11 cellular contexts compared by ENCODE assay signal in genomic region chr4:176270669-176271068, GRCh38. TPM values are rescaled to one million over a fixed set of nuclear protein-coding genes. Genes with fewer than 3 reads are reported as not detected.
DNase-seq lines count a peak whose midpoint lies in the region; ATAC-seq, FAIRE-seq and TF ChIP-seq lines count a peak whose summit lies in the region.
"Had no signal": no experiment of that assay in that cellular context is flagged by ENCODE, and none has a peak within 500 bp of the region (broad histone marks: within the 10 kb centered on the region; RNA-seq: fewer than 3 reads in every experiment).

No MANE protein-coding gene starts in this region.

- H3K9ac ChIP-seq in kidney (ENCODE audit: low read length in 2 of 2) = no peak overlapping the region
- H3K9ac ChIP-seq: parathyroid adenoma had no signal

- peak; percentile 32 to 58; a peak in 2 of 5 replicates for TF ChIP-seq EP300 in A549 (IDR thresholded peaks at IDR 0.05)

- H3K36me3 ChIP-seq in RWPE2 (ENCODE audit: low read depth) = no peaks in the 10 kb centered on the region
- no peaks in the 10 kb centered on the region for H3K36me3 ChIP-seq in kidney (ENCODE audit: control insufficient read depth in 1 of 2, insufficient read depth in 2 of 2, low read length in 2 of 2)
- no peaks in the 10 kb centered on the region for H3K36me3 ChIP-seq in right atrium auricular region

- peak overlapping the region; percentile 66 to 79 for H3K27ac ChIP-seq in A549
- H3K27ac ChIP-seq in RWPE2 (ENCODE audit: poor library complexity, severe bottlenecking) = peak overlapping the region; percentile 98
- H3K27ac ChIP-seq in kidney (ENCODE audit: low read depth in 2 of 2, low read length in 2 of 2) = no peak overlapping the region
- H3K27ac ChIP-seq in right atrium auricular region = no peak overlapping the region
- H3K27ac ChIP-seq: parathyroid adenoma had no signal

- intact Hi-C loops in kidney (cut with DNase I) = no loop called here

- H3K4me3 ChIP-seq in A549 = 0 out of 3 replicates have a peak overlapping the region, but pooled peaks have one; percentile 19
- no peak overlapping the region for H3K4me3 ChIP-seq in RWPE2 (ENCODE audit: severe bottlenecking)
- H3K4me3 ChIP-seq in kidney (ENCODE audit: low read length in 2 of 2) = no peak overlapping the region
- no peak overlapping the region for H3K4me3 ChIP-seq in right atrium auricular region

- TF ChIP-seq RAD21 in A549 (conservative IDR thresholded peaks at IDR 0.05 in 1 of 2, IDR thresholded peaks at IDR 0.05 in 1 of 2) = no peak; a peak in 1 of 5 replicates

- no peak for TF ChIP-seq CTCF in A549 (IDR thresholded peaks at IDR 0.05)
- no peak for TF ChIP-seq CTCF in RWPE2 (IDR thresholded peaks at IDR 0.05; ENCODE audit: poor library complexity, severe bottlenecking)
- no peak for TF ChIP-seq CTCF in kidney (IDR thresholded peaks at IDR 0.05; ENCODE audit: borderline replicate concordance, extremely low read depth, insufficient read depth)
- TF ChIP-seq CTCF in right atrium auricular region (IDR thresholded peaks at IDR 0.05) = no peak

- ATAC-seq in A549 (peak; percentile 100), GM21447 (IDR thresholded peaks at IDR 0.05; ENCODE audit: unreplicated experiment) (peak; percentile 61), RWPE2 (ENCODE audit: low read depth) (peak; percentile 99), HG02885 (IDR thresholded peaks at IDR 0.05; ENCODE audit: poor library complexity, unreplicated experiment) (no peak)

- peak overlapping the region; percentile 74 for H3K4me2 ChIP-seq in A549

- no peaks in the 10 kb centered on the region for H3K9me3 ChIP-seq in A549
- H3K9me3 ChIP-seq in RWPE2 (ENCODE audit: severe bottlenecking) = no peaks in the 10 kb centered on the region
- H3K9me3 ChIP-seq in kidney (ENCODE audit: control insufficient read depth in 1 of 2, low read length in 2 of 2) = no peaks in the 10 kb centered on the region
- no peaks in the 10 kb centered on the region for H3K9me3 ChIP-seq in right atrium auricular region

- DNase-seq in A549 (ENCODE audit: low read depth in 1 of 2, low spot score in 1 of 2) (peak; percentile 73 to 86), RWPE2 (ENCODE audit: low spot score) (peak; percentile 95), foreskin melanocyte (peak; percentile 64), kidney (no peak), occipital lobe (lab: John Stamatoyannopoulos, UW) (no peak), right atrium auricular region (ENCODE audit: low spot score) (no peak)
- DNase-seq: central memory CD4-positive, alpha-beta T cell had no signal

- H3K27me3 ChIP-seq in RWPE2 (ENCODE audit: insufficient read depth, poor library complexity, severe bottlenecking) (no peaks in the 10 kb centered on the region), right atrium auricular region (no peaks in the 10 kb centered on the region)

- under 1% methylated on average over 5 of the region's 5 CpGs for WGBS in A549 (ENCODE audit: missing lambda C conversion rate)

- CTCF ChIA-PET in A549 (lab: Yijun Ruan, JAX) = interaction anchor here (1.3 kb wide), 1 partner anchor 120 kb away, joined by 4 read pairs; no protein-coding TSS in a partner anchor

- POLR2A ChIA-PET in A549 (lab: Yijun Ruan, JAX) = no interaction called here

- TF ChIP-seq POLR2A in A549 (IDR thresholded peaks at IDR 0.05; ENCODE audit: low read length) = no peak

- H3K4me1 ChIP-seq in A549 (peaks cover 38% of the 10 kb centered on the region), RWPE2 (ENCODE audit: insufficient read depth, poor library complexity, severe bottlenecking) (peaks cover 33% of the 10 kb centered on the region), kidney (ENCODE audit: control insufficient read depth in 1 of 2, insufficient read depth in 1 of 2, low read depth in 1 of 2, low read length in 2 of 2) (no peaks in the 10 kb centered on the region), right atrium auricular region (no peaks in the 10 kb centered on the region)
- H3K4me1 ChIP-seq: parathyroid adenoma had no signal

- FAIRE-seq in A549 (lab: Jason Lieb, UNC) (no peak), kidney (lab: Jason Lieb, UNC) (no peak)

TF ChIP-seq in A549, 52 proteins besides CTCF, POLR2A, EP300 and RAD21 (continues in another document):
- TF ChIP-seq ATOH8 (CRISPR knock-in tag; IDR thresholded peaks at IDR 0.05; ENCODE audit: low read depth) (no peak), NPAS2 (CRISPR knock-in tag; IDR thresholded peaks at IDR 0.05; ENCODE audit: borderline replicate concordance) (no peak), GATA3 (IDR thresholded peaks at IDR 0.05; ENCODE audit: borderline replicate concordance) (peak; percentile 68; the same call in 1 of the 2 replicates), BCL3 (IDR thresholded peaks at IDR 0.05) (no peak), FOXS1 (CRISPR knock-in tag; IDR thresholded peaks at IDR 0.05) (no peak), RNF2 (IDR thresholded peaks at IDR 0.05; ENCODE audit: borderline replicate concordance, low read depth) (no peak), ZC3H11A (IDR thresholded peaks at IDR 0.05) (no peak), JUN (IDR thresholded peaks at IDR 0.05) (peak in 1 of 2 experiments; percentile 55; a peak in 1 of 5 replicates), ZNF302 (CRISPR knock-in tag; IDR thresholded peaks at IDR 0.05) (no peak), TP53 (CRISPR knock-in tag; IDR thresholded peaks at IDR 0.05) (no peak), ELK1 (IDR thresholded peaks at IDR 0.05; ENCODE audit: low read depth, low read length) (no peak), USF2 (IDR thresholded peaks at IDR 0.05) (no peak), NFE2L2 (conservative IDR thresholded peaks at IDR 0.05; ENCODE audit: low read length) (no peak), NR3C1 (IDR thresholded peaks at IDR 0.05) (no peak), HOXA7 (CRISPR knock-in tag; IDR thresholded peaks at IDR 0.05) (no peak), RARB (CRISPR knock-in tag; IDR thresholded peaks at IDR 0.05) (no peak), HES2 (IDR thresholded peaks at IDR 0.05) (no peak), RFX5 (IDR thresholded peaks at IDR 0.05) (no peak), HOXB13 (CRISPR knock-in tag; IDR thresholded peaks at IDR 0.05; ENCODE audit: low read depth) (no peak), EHF (CRISPR knock-in tag; IDR thresholded peaks at IDR 0.05) (no peak), JUNB (IDR thresholded peaks at IDR 0.05) (peak; percentile 88)

RNA-seq across cellular contexts. Expression of gene ASB5, which starts 1.6 kb away (rescaled TPM):
- polyA plus RNA-seq in A549 (2011; rRNA removed) (not detected in 2 replicates), A549 (2017; fragmentation: RNase III; extraction: RNeasy Plus Mini Kit Qiagen cat#74134 plus additional on column Dnase treatment) (not detected in 3 replicates), kidney (ENCODE audit: insufficient read depth, low read depth, low replicate concordance) (0.37 TPM)
- not detected in 2 replicates for polyA plus RNA-seq in A549 (2012; cell fraction: cytosol; rRNA removed)
- polyA plus RNA-seq in A549 (2012; cell fraction: nucleus; rRNA removed) = not detected in 2 replicates
- polyA minus RNA-seq in A549 (2011; rRNA and poly(A)+ RNA removed) = 0.08 TPM in 1 of 2 replicates, not detected in the other
- total RNA-seq in kidney (0.25 TPM), occipital lobe (0.47 TPM), right atrium auricular region (1 to 10 TPM in 1 of 2 donors, under 1 TPM in 1; 0.90 to 3.7 TPM)
- total RNA-seq: T-helper 1 cell treated with Interleukin-12 subunit alpha and Interleukin-12 subunit beta and Interleukin-4 antibody, amounts not matched to agents 30 ng/mL and 1 ng/mL, for 36 hours had no signal

RNA-seq across cellular contexts. Expression of gene SPCS3, which starts 49.1 kb away (rescaled TPM):
- 35.7 and 44.5 TPM in 2 replicates for polyA plus RNA-seq in A549 (2011; rRNA removed)
- polyA plus RNA-seq in A549 (2012; cell fraction: cytosol; rRNA removed) = 11.2 and 14.2 TPM in 2 replicates
- polyA plus RNA-seq in A549 (2012; cell fraction: nucleus; rRNA removed) = 10.2 and 11.6 TPM in 2 replicates
- polyA plus RNA-seq in A549 (2017; fragmentation: RNase III; extraction: RNeasy Plus Mini Kit Qiagen cat#74134 plus additional on column Dnase treatment) = 31.3 to 33.2 TPM (median 32.9 TPM) in 3 replicates
- 11.0 and 11.5 TPM in 2 replicates for polyA minus RNA-seq in A549 (2011; rRNA and poly(A)+ RNA removed)
- 131 TPM for total RNA-seq in kidney
- polyA plus RNA-seq in kidney (ENCODE audit: insufficient read depth, low read depth, low replicate concordance) = 28.7 TPM
- total RNA-seq in occipital lobe = 114 TPM
- 10 to 100 TPM; 45.7 to 55.0 TPM for total RNA-seq in right atrium auricular region

Comparison
In these comparisons a context has a peak if more than half of its experiments do, and no peak if none do; other contexts are left out.
1. DNase-seq: peak in A549 (2 of 2), RWPE2 (single experiment) and foreskin melanocyte (single experiment); none in kidney (single experiment), occipital lobe (single experiment) and right atrium auricular region (single experiment).
2. H3K27ac ChIP-seq: peak in A549 (2 of 2) and RWPE2 (single experiment); none in kidney (0 of 2) and right atrium auricular region (0 of 2).